ENCODE assay signal across 13 cellular contexts in genomic region chr1:109381573-109381972, GRCh38.
"Had no signal": no experiment of that assay in that cellular context is flagged by ENCODE, and none has a peak within 500 bp of the region (broad histone marks: within the 10 kb centered on the region; RNA-seq: fewer than 3 reads in every experiment).

No MANE protein-coding gene starts in this region.

- DNase-seq: activated CD4-positive, alpha-beta T cell treated with anti-CD3 and anti-CD28 coated beads, Interleukin-2, amount 50 U/mL, for 1 hour; activated CD8-positive, alpha-beta memory T cell treated with anti-CD3 and anti-CD28 coated beads, Interleukin-2, amount 50 U/mL, for 4 hours; activated effector memory CD4-positive, alpha-beta T cell treated with Interleukin-2 at 50 U/mL for 16 hours; activated naive CD4-positive, alpha-beta T cell treated with anti-CD3 and anti-CD28 coated beads, Interleukin-2, amount 10 ng/mL, durations not matched to agents 7 days and 5 days; activated naive CD8-positive, alpha-beta T cell treated with anti-CD3 and anti-CD28 coated beads, Interleukin-2, amount 50 U/mL, for 24 hours; activated T-cell treated with anti-CD3 and anti-CD28 coated beads, Interleukin-2, amount 50 U/mL, for 48 hours; foreskin melanocyte; head of caudate nucleus; lower lobe of right lung had no signal

- H3K4me3 ChIP-seq: lower lobe of right lung, suprapubic skin had no signal

- H3K27ac ChIP-seq: epithelial cell of prostate, lower lobe of right lung, suprapubic skin had no signal

- ATAC-seq: activated CD4-positive, CD25-positive, alpha-beta regulatory T cell treated with anti-CD3 and anti-CD28 coated beads, Interleukin-2, amount 50 U/mL, for 24 hours; activated naive CD8-positive, alpha-beta T cell treated with anti-CD3 and anti-CD28 coated beads, Interleukin-2, amount 50 U/mL, for 24 hours; lower lobe of right lung; natural killer cell treated with Interleukin-12 subunit alpha and Interleukin-12 subunit beta and Interleukin-15 and Interleukin-18, amount 100 ng/mL, for 72 hours had no signal

- H3K36me3 ChIP-seq: lower lobe of right lung, suprapubic skin had no signal

- H3K9me3 ChIP-seq: lower lobe of right lung, suprapubic skin had no signal

- H3K27me3 ChIP-seq: suprapubic skin had no signal
